In genomic region chr5:118529361-118530154, GRCh38 we compare ENCODE assay signal across 30 cellular contexts.
DNase-seq lines count a peak whose midpoint lies in the region; ATAC-seq and TF ChIP-seq lines count a peak whose summit lies in the region.
"Had no signal": no experiment of that assay in that cellular context is flagged by ENCODE, and none has a peak within 500 bp of the region (broad histone marks: within the 10 kb centered on the region; RNA-seq: fewer than 3 reads in every experiment).

No MANE protein-coding gene starts in this region.

- ATAC-seq in heart left ventricle (peak; percentile 63 to 87 (median 73)), HG03378 (IDR thresholded peaks at IDR 0.05; ENCODE audit: unreplicated experiment) (no peak)
- ATAC-seq: naive thymus-derived CD4-positive, alpha-beta T cell; sciatic nerve; T-cell; WTC11 had no signal

- H3K27me3 ChIP-seq in mammary epithelial cell (ENCODE audit: insufficient read depth, low read length) (no peaks in the 10 kb centered on the region), heart left ventricle (no peaks in the 10 kb centered on the region)
- H3K27me3 ChIP-seq: SJSA1, uterus had no signal

- no peak overlapping the region for H3K4me3 ChIP-seq in mammary epithelial cell (replicated peaks in 1 of 3; ENCODE audit: insufficient read depth in 1 of 3, low read depth in 2 of 3, low read length in 3 of 3)
- no peak overlapping the region for H3K4me3 ChIP-seq in heart left ventricle
- H3K4me3 ChIP-seq: GM23248, SJSA1, uterus had no signal

- no peaks in the 10 kb centered on the region for H3K79me2 ChIP-seq in mammary epithelial cell (ENCODE audit: insufficient read depth, low read length)

- in situ Hi-C loops in mammary epithelial cell (cut with MboI; ENCODE audit: low sequenced_read_pairs in 2 of 2) = no loop called here

- H3K4me1 ChIP-seq in mammary epithelial cell (ENCODE audit: insufficient read depth, low read length) (no peaks in the 10 kb centered on the region), heart left ventricle (peaks cover 0 to 53% (median 0%) of the 10 kb centered on the region in 12 donors)
- H3K4me1 ChIP-seq: SJSA1, uterus had no signal

- H3K27ac Mint-ChIP-seq in MCF 10A (ENCODE audit: low read depth, unreplicated experiment) = peak overlapping the region; percentile 32
- H3K27ac Mint-ChIP-seq: activated CD4-positive, alpha-beta T cell treated with anti-CD3 and anti-CD28 coated beads, Interleukin-2, amount 10 ng/mL, durations not matched to agents 7 days and 5 days; activated naive CD8-positive, alpha-beta T cell treated with anti-CD3 and anti-CD28 coated beads, Interleukin-2, amount 10 ng/mL, durations not matched to agents 7 days and 5 days; activated T-cell treated with anti-CD3 and anti-CD28 coated beads, Interleukin-2, amount 50 U/mL, for 24 hours; CD8-positive, alpha-beta memory T cell; IgD-negative memory B cell; mesothelial cell of epicardium; naive thymus-derived CD4-positive, alpha-beta T cell; progenitor cell of endocrine pancreas; stimulated activated naive CD8-positive, alpha-beta T cell treated with anti-CD3 and anti-CD28 coated beads, Interleukin-15, Interleukin-2, amounts not matched to agents 100 ng/mL and 50 ng/mL, for 24 hours; T-cell; WTC11 had no signal

- dilution Hi-C loops in mammary epithelial cell (cut with HindIII; ENCODE audit: low sequenced_read_pairs) = no loop called here

- CTCF ChIA-PET in MCF 10A (lab: Yijun Ruan, JAX) (interaction anchor here (0.6 kb wide), 1 partner anchor 929 kb away, joined by 3 read pairs; no protein-coding TSS in a partner anchor), mammary epithelial cell (lab: Charles Lee; ENCODE audit: low non-redundant PET) (no interaction called here)

- H3K9ac ChIP-seq in mammary epithelial cell (ENCODE audit: insufficient read depth, low read length) = no peak overlapping the region
- H3K9ac ChIP-seq: GM23248 had no signal

- H4K20me1 ChIP-seq in mammary epithelial cell (ENCODE audit: insufficient read depth, low read length) = no peaks in the 10 kb centered on the region

- peaks cover 5% of the 10 kb centered on the region for H3K4me1 Mint-ChIP-seq in MCF 10A (ENCODE audit: insufficient read depth, unreplicated experiment)
- H3K4me1 Mint-ChIP-seq: activated CD4-positive, alpha-beta T cell treated with anti-CD3 and anti-CD28 coated beads, Interleukin-2, amount 10 ng/mL, durations not matched to agents 7 days and 5 days; activated naive CD8-positive, alpha-beta T cell treated with anti-CD3 and anti-CD28 coated beads, Interleukin-2, amount 10 ng/mL, durations not matched to agents 7 days and 5 days; CD8-positive, alpha-beta memory T cell; naive thymus-derived CD4-positive, alpha-beta T cell; T-cell had no signal

- no peak overlapping the region for H3K27ac ChIP-seq in mammary epithelial cell (ENCODE audit: insufficient read depth, low read depth, low read length)
- peak overlapping the region in 4 of 12 donors; percentile 1 to 58 (median 44) for H3K27ac ChIP-seq in heart left ventricle
- H3K27ac ChIP-seq: GM23248, SJSA1, uterus had no signal

- TF ChIP-seq CTCF in MCF 10A (IDR thresholded peaks at IDR 0.05; ENCODE audit: unreplicated experiment) (no peak), mammary epithelial cell (conservative IDR thresholded peaks at IDR 0.05 in 1 of 2, IDR thresholded peaks at IDR 0.05 in 1 of 2; ENCODE audit: extremely low read depth in 1 of 2, insufficient read depth in 1 of 2, low read depth in 1 of 2, low read length in 2 of 2) (no peak), heart left ventricle (IDR thresholded peaks at IDR 0.05) (no peak)

- H3K9me3 ChIP-seq in mammary epithelial cell (replicated peaks; ENCODE audit: insufficient read depth, low read length) = no peaks in the 10 kb centered on the region
- no peaks in the 10 kb centered on the region for H3K9me3 ChIP-seq in heart left ventricle
- H3K9me3 ChIP-seq: uterus had no signal

- H3K36me3 Mint-ChIP-seq in MCF 10A (ENCODE audit: insufficient read depth, unreplicated experiment) = no peaks in the 10 kb centered on the region
- H3K36me3 Mint-ChIP-seq: activated naive CD8-positive, alpha-beta T cell treated with anti-CD3 and anti-CD28 coated beads, Interleukin-2, amount 10 ng/mL, durations not matched to agents 7 days and 5 days; CD8-positive, alpha-beta memory T cell; IgD-negative memory B cell; mesothelial cell of epicardium; naive thymus-derived CD4-positive, alpha-beta T cell; T-cell; WTC11 had no signal

- DNase-seq in MCF 10A (ENCODE audit: unreplicated experiment) (no peak), mammary epithelial cell (no peak), NCI-H69 (lab: John Stamatoyannopoulos, UW) (peak; percentile 49), heart left ventricle (peak; percentile 50 to 78 (median 69)), SIG-M5 treated with dmso at 0.1 percent for 504 hours (lab: John Stamatoyannopoulos, UW; ENCODE audit: unreplicated experiment) (no peak), epidermal melanocyte (ENCODE audit: insufficient read length, low spot score) (no peak), H4 (ENCODE audit: low spot score) (no peak)
- DNase-seq: activated CD4-positive, alpha-beta T cell treated with anti-CD3 and anti-CD28 coated beads, Interleukin-2, amount 10 ng/mL, durations not matched to agents 7 days and 5 days; activated gamma-delta T cell; activated naive CD8-positive, alpha-beta T cell treated with anti-CD3 and anti-CD28 coated beads, Interleukin-2, amount 10 ng/mL, durations not matched to agents 7 days and 5 days; activated T-cell treated with anti-CD3 and anti-CD28 coated beads, Interleukin-2, amount 50 U/mL, for 24 hours; aorta; CD8-positive, alpha-beta memory T cell; DMS 273 treated with DMSO at 0.1 percent for 48 hours; effector CD4-positive, alpha-beta T cell; GM23248; naive thymus-derived CD4-positive, alpha-beta T cell; NCI-H2029; NCI-H226; stimulated activated CD8-positive, alpha-beta memory T cell treated with anti-CD3 and anti-CD28 coated beads, Interleukin-4, amount 100 ng/mL, for 48 hours; T-cell; uterus had no signal

- no peaks in the 10 kb centered on the region for H3K9me3 Mint-ChIP-seq in MCF 10A (ENCODE audit: unreplicated experiment)
- H3K9me3 Mint-ChIP-seq: activated CD4-positive, alpha-beta T cell treated with anti-CD3 and anti-CD28 coated beads, Interleukin-2, amount 10 ng/mL, durations not matched to agents 7 days and 5 days; activated naive CD8-positive, alpha-beta T cell treated with anti-CD3 and anti-CD28 coated beads, Interleukin-2, amount 10 ng/mL, durations not matched to agents 7 days and 5 days; activated T-cell treated with anti-CD3 and anti-CD28 coated beads, Interleukin-2, amount 50 U/mL, for 24 hours; stimulated activated naive CD8-positive, alpha-beta T cell treated with anti-CD3 and anti-CD28 coated beads, Interleukin-15, Interleukin-2, amounts not matched to agents 100 ng/mL and 50 ng/mL, for 24 hours; WTC11 had no signal

- intact Hi-C loops in MCF 10A (cut with micrococcal nuclease) = no loop called here
- intact Hi-C loops in mammary epithelial cell (cut with micrococcal nuclease) = no loop called here
- intact Hi-C loops in heart left ventricle (cut with DNase I) = no loop called here

- BruUV-seq in MCF 10A (replicated peaks; lab: Mats Ljungman, UMichigan) = no TSS peak
- no TSS peak for BruUV-seq in mammary epithelial cell (replicated peaks; lab: Mats Ljungman, UMichigan)

- H3K27me3 Mint-ChIP-seq in MCF 10A (ENCODE audit: insufficient read depth, unreplicated experiment) = no peaks in the 10 kb centered on the region
- H3K27me3 Mint-ChIP-seq: activated CD4-positive, alpha-beta T cell treated with anti-CD3 and anti-CD28 coated beads, Interleukin-2, amount 10 ng/mL, durations not matched to agents 7 days and 5 days; activated naive CD8-positive, alpha-beta T cell treated with anti-CD3 and anti-CD28 coated beads, Interleukin-2, amount 10 ng/mL, durations not matched to agents 7 days and 5 days; activated T-cell treated with anti-CD3 and anti-CD28 coated beads, Interleukin-2, amount 50 U/mL, for 24 hours; CD8-positive, alpha-beta memory T cell; stimulated activated naive CD8-positive, alpha-beta T cell treated with anti-CD3 and anti-CD28 coated beads, Interleukin-15, Interleukin-2, amounts not matched to agents 100 ng/mL and 50 ng/mL, for 24 hours; T-cell had no signal

- H3K36me3 ChIP-seq in mammary epithelial cell (ENCODE audit: insufficient read depth, low read length) (no peaks in the 10 kb centered on the region), heart left ventricle (no peaks in the 10 kb centered on the region)
- H3K36me3 ChIP-seq: SJSA1, uterus had no signal

- H3K4me3 Mint-ChIP-seq in MCF 10A (ENCODE audit: unreplicated experiment) = no peak overlapping the region
- H3K4me3 Mint-ChIP-seq: activated CD4-positive, alpha-beta T cell treated with anti-CD3 and anti-CD28 coated beads, Interleukin-2, amount 10 ng/mL, durations not matched to agents 7 days and 5 days; activated naive CD8-positive, alpha-beta T cell treated with anti-CD3 and anti-CD28 coated beads, Interleukin-2, amount 10 ng/mL, durations not matched to agents 7 days and 5 days; activated T-cell treated with anti-CD3 and anti-CD28 coated beads, Interleukin-2, amount 50 U/mL, for 24 hours; CD8-positive, alpha-beta memory T cell; IgD-negative memory B cell; mesothelial cell of epicardium; naive thymus-derived CD4-positive, alpha-beta T cell; stimulated activated naive CD8-positive, alpha-beta T cell treated with anti-CD3 and anti-CD28 coated beads, Interleukin-15, Interleukin-2, amounts not matched to agents 100 ng/mL and 50 ng/mL, for 24 hours; T-cell; WTC11 had no signal

- no peak for TF ChIP-seq POLR2A in heart left ventricle (IDR thresholded peaks at IDR 0.05)

- WGBS in mammary epithelial cell (ENCODE audit: low coverage, missing lambda C conversion rate) = 87% methylated on average over 7 of the region's 7 CpGs
- 48 to 57% (median 50%) methylated on average over 7 of the region's 7 CpGs for WGBS in heart left ventricle, 4 donors

- H2AFZ ChIP-seq in mammary epithelial cell (ENCODE audit: low read depth, low read length) = no peak overlapping the region
- H2AFZ ChIP-seq: GM23248 had no signal

- no peak overlapping the region for H3K4me2 ChIP-seq in mammary epithelial cell (ENCODE audit: insufficient read depth, low read depth, low read length)

- POLR2A ChIA-PET in MCF 10A (lab: Yijun Ruan, JAX) = interaction anchor here (0.6 kb wide), 1 partner anchor 21 kb away, joined by 3 read pairs; no protein-coding TSS in a partner anchor

Comparison
In these comparisons a context has a peak if more than half of its experiments do, and no peak if none do; other contexts are left out.
1. DNase-seq: peak in NCI-H69 (single experiment) and heart left ventricle (5 of 5); none in MCF 10A (single experiment), mammary epithelial cell (single experiment), SIG-M5 treated with dmso at 0.1 percent for 504 hours (single experiment), epidermal melanocyte (single experiment) and H4 (single experiment).